Comparison of ENCODE assay signal across 18 cellular contexts in the genomic region with DNA sequence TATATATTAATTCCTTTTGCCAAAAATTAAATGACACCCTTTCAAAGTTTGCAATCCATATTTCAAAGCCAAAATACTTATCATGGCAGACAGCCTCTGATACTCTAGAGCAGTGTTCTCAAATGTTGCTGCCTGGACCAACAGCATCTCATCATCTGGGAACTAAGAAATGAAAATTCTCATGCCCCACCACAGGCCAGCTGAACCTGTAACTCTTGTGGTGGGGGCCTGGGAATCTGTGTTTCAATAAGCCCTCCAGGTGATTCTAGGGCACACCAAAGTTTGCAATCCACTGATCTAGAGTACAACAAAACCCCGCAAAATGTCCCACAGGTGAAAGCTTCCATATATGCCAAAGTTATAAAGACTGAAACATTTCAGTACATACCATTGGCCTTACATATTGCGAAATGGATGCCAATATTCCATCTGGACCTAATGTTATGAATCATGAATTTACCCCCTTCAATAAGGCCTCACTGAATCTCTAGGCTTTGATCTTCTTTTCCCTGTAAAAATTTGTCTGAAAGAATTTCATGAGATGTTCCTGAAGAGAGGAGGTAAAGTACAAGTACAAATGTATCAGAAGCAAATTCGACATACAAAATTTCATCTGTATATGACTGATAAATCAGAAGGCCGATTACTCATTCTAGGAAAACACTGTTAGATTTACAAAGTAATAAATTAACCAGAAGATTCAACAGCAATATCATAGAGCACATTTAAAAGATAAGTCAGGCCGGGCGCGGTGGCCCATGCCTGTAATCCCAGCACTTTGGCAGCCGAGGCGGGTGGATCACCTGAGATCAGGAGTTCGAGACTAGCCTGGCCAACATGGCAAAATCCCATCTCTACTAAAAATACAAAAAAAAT. TPM values are rescaled to one million over a fixed set of nuclear protein-coding genes. Genes with fewer than 3 reads are reported as not detected.
A peak's percentile ranks its signal among the peaks of the same experiment; 100 is the strongest.
DNase-seq lines count a peak whose midpoint lies in the region; ATAC-seq, FAIRE-seq and TF ChIP-seq lines count a peak whose summit lies in the region.
"Had no signal": no experiment of that assay in that cellular context is flagged by ENCODE, and none has a peak within 500 bp of the region (broad histone marks: within the 10 kb centered on the region; RNA-seq: fewer than 3 reads in every experiment).

No MANE protein-coding gene starts in this region.

- no peaks in the 10 kb centered on the region for H3K27me3 Mint-ChIP-seq in neural crest cell (ENCODE audit: low read depth)

- DNase-seq in D721Med (ENCODE audit: insufficient read length, low spot score) (no peak), HCEC 1CT (peak; percentile 37), ascending aorta (ENCODE audit: low spot score in 2 of 2) (no peak), neural crest cell (ENCODE audit: low read depth, low spot score) (no peak), NCI-H446 (lab: John Stamatoyannopoulos, UW) (no peak), NCI-H2081 treated with DMSO at 0.1 percent for 48 hours (lab: John Stamatoyannopoulos, UW) (no peak), left cardiac atrium (no peak)
- DNase-seq: activated CD4-positive, alpha-beta T cell treated with anti-CD3 and anti-CD28 coated beads for 1 hour; activated gamma-delta T cell; heart right ventricle; NCI-H1092; NCI-H226; SW 1271 had no signal

- no peaks in the 10 kb centered on the region for H3K27me3 ChIP-seq in ascending aorta
- H3K27me3 ChIP-seq: heart right ventricle, right lobe of liver had no signal

- peak; percentile 53 for FAIRE-seq in D721Med (lab: Jason Lieb, UNC)
- FAIRE-seq: G401.6, HTR-8/SVneo had no signal

- no peaks in the 10 kb centered on the region for H3K36me3 ChIP-seq in ascending aorta
- H3K36me3 ChIP-seq: right lobe of liver had no signal

- no peaks in the 10 kb centered on the region for H3K9me3 ChIP-seq in ascending aorta
- H3K9me3 ChIP-seq: right lobe of liver had no signal

- H3K27ac Mint-ChIP-seq in neural crest cell (ENCODE audit: unreplicated experiment) = no peak overlapping the region

- H3K36me3 Mint-ChIP-seq in neural crest cell (ENCODE audit: low read depth) = peaks cover 4% of the 10 kb centered on the region

- intact Hi-C loops in ascending aorta (cut with DNase I) = no loop called here
- intact Hi-C loops in left cardiac atrium (cut with DNase I) = no loop called here

- TF ChIP-seq CTCF in D721Med (IDR thresholded peaks at IDR 0.05; ENCODE audit: insufficient read depth, missing control alignments) (no peak), ascending aorta (IDR thresholded peaks at IDR 0.05) (no peak), neural crest cell (conservative IDR thresholded peaks at IDR 0.05) (no peak)

- H3K4me3 Mint-ChIP-seq in neural crest cell = peak overlapping the region; percentile 13

- ATAC-seq in left cardiac atrium (no peak), HG03108 (IDR thresholded peaks at IDR 0.05; ENCODE audit: unreplicated experiment) (no peak)

- H3K4me1 Mint-ChIP-seq in neural crest cell = peaks cover 9% of the 10 kb centered on the region

- no peak overlapping the region for H3K4me3 ChIP-seq in ascending aorta
- H3K4me3 ChIP-seq: heart right ventricle, right lobe of liver had no signal

- H3K9me3 Mint-ChIP-seq in neural crest cell = peaks cover 4% of the 10 kb centered on the region

- H3K4me1 ChIP-seq in ascending aorta = peaks cover 0 to 12% of the 10 kb centered on the region in 2 donors

- H3K27ac ChIP-seq in ascending aorta = peak overlapping the region; percentile 30 to 33
- H3K27ac ChIP-seq: C4-2B, right lobe of liver had no signal

RNA-seq across cellular contexts. Expression of a gene that starts 25.3 kb away (rescaled TPM):
- total RNA-seq in ascending aorta (31.4 TPM), neural crest cell (44.4 and 48.4 TPM in 2 replicates), left cardiac atrium (10 to 100 TPM; 21.0 to 23.0 TPM)
